ENCODE assay signal across 15 cellular contexts in genomic region chr7:47152307-47152706, GRCh38.
"Had no signal": no experiment of that assay in that cellular context is flagged by ENCODE, and none has a peak within 500 bp of the region (broad histone marks: within the 10 kb centered on the region; RNA-seq: fewer than 3 reads in every experiment).

No MANE protein-coding gene starts in this region.

- H3K27me3 Mint-ChIP-seq: effector memory CD8-positive, alpha-beta T cell had no signal

- H3K9me3 ChIP-seq: breast epithelium, gastroesophageal sphincter, heart right ventricle, mucosa of descending colon, stomach, thoracic aorta had no signal

- H3K4me1 ChIP-seq: breast epithelium had no signal

- ATAC-seq: effector memory CD8-positive, alpha-beta T cell; mucosa of descending colon; naive thymus-derived CD8-positive, alpha-beta T cell had no signal

- H3K27me3 ChIP-seq: breast epithelium, gastroesophageal sphincter, heart right ventricle, stomach had no signal

- H3K36me3 Mint-ChIP-seq: naive thymus-derived CD8-positive, alpha-beta T cell had no signal

- H3K27ac Mint-ChIP-seq: effector memory CD8-positive, alpha-beta T cell; naive thymus-derived CD8-positive, alpha-beta T cell had no signal

- H3K27ac ChIP-seq: breast epithelium, heart right ventricle, stomach, thoracic aorta had no signal

- DNase-seq: activated CD4-positive, CD25-positive, alpha-beta regulatory T cell treated with anti-CD3 and anti-CD28 coated beads, Interleukin-2, amount 50 U/mL, for 72 hours; activated naive CD4-positive, alpha-beta T cell treated with Interleukin-2 at 50 U/mL for 16 hours; aorta; cerebellar nuclear complex; effector memory CD8-positive, alpha-beta T cell; heart right ventricle; mucosa of descending colon; naive thymus-derived CD8-positive, alpha-beta T cell; right cardiac atrium; stimulated activated CD4-positive, alpha-beta T cell treated with anti-CD3 and anti-CD28 coated beads, Interleukin-1b, Interleukin-23, amount 100 ng/mL, for 48 hours; stomach; T-helper 1 cell had no signal

- H3K36me3 ChIP-seq: breast epithelium, gastroesophageal sphincter, heart right ventricle, stomach, thoracic aorta had no signal

- H3K4me3 Mint-ChIP-seq: effector memory CD8-positive, alpha-beta T cell; naive thymus-derived CD8-positive, alpha-beta T cell had no signal

- H3K4me3 ChIP-seq: breast epithelium, gastroesophageal sphincter, heart right ventricle, mucosa of descending colon, stomach, thoracic aorta had no signal
